Comparison of ENCODE assay signal across 8 cellular contexts in genomic region chr18:59140287-59140885, GRCh38. TPM values are rescaled to one million over a fixed set of nuclear protein-coding genes. Genes with fewer than 3 reads are reported as not detected.
DNase-seq lines count a peak whose midpoint lies in the region; ATAC-seq and TF ChIP-seq lines count a peak whose summit lies in the region.

No MANE protein-coding gene starts in this region.

- peaks cover 13% of the 10 kb centered on the region for H3K27me3 Mint-ChIP-seq in activated T-helper 1 cell treated with anti-CD3 and anti-CD28 coated beads, Interleukin-12 subunit alpha, Interleukin-12 subunit beta, Interleukin-2, Interleukin-4 antibody, amounts not matched to agents 30 ng/mL and 10 ng/mL and 1 ng/mL, durations not matched to agents 14 hours and 24 hours and 36 hours (ENCODE audit: insufficient read depth)

- H3K9me3 Mint-ChIP-seq in activated T-helper 1 cell treated with anti-CD3 and anti-CD28 coated beads, Interleukin-12 subunit alpha, Interleukin-12 subunit beta, Interleukin-2, Interleukin-4 antibody, amounts not matched to agents 30 ng/mL and 10 ng/mL and 1 ng/mL, durations not matched to agents 14 hours and 24 hours and 36 hours: no peaks in the 10 kb centered on the region

- ATAC-seq in omental fat pad (ENCODE audit: low FRiP score): peak; percentile 32

- peaks cover 3% of the 10 kb centered on the region for H3K36me3 Mint-ChIP-seq in activated T-helper 1 cell treated with anti-CD3 and anti-CD28 coated beads, Interleukin-12 subunit alpha, Interleukin-12 subunit beta, Interleukin-2, Interleukin-4 antibody, amounts not matched to agents 30 ng/mL and 10 ng/mL and 1 ng/mL, durations not matched to agents 14 hours and 24 hours and 36 hours (ENCODE audit: low read depth)

- DNase-seq in GM03348 (ENCODE audit: low spot score): peak; percentile 60
- peak; percentile 6 for DNase-seq in HuH-7.5 (ENCODE audit: low spot score)
- no peak for DNase-seq in activated T-helper 1 cell treated with anti-CD3 and anti-CD28 coated beads, Interleukin-12 subunit alpha, Interleukin-12 subunit beta, Interleukin-2, Interleukin-4 antibody, amounts not matched to agents 30 ng/mL and 10 ng/mL and 1 ng/mL, durations not matched to agents 14 hours and 24 hours and 36 hours (ENCODE audit: low spot score)
- peak in 31 of 42 donors; percentile 3 to 58 (median 28) for DNase-seq in head of caudate nucleus
- DNase-seq in omental fat pad (ENCODE audit: low spot score): no peak
- DNase-seq in SKM-1 (lab: John Stamatoyannopoulos, UW; ENCODE audit: unreplicated experiment): no peak
- DNase-seq in mesenteric fat pad (ENCODE audit: low spot score): no peak

- intact Hi-C loops in activated T-helper 1 cell treated with anti-CD3 and anti-CD28 coated beads, Interleukin-12 subunit alpha, Interleukin-12 subunit beta, Interleukin-2, Interleukin-4 antibody, amounts not matched to agents 30 ng/mL and 10 ng/mL and 1 ng/mL, durations not matched to agents 14 hours and 24 hours and 36 hours (cut with micrococcal nuclease): loop anchor here (1.0 to 10.0 kb wide), 7 partner anchors 9 to 1508 kb away; partner anchors contain the start of genes MALT1 and NEDD4L
- intact Hi-C loops in head of caudate nucleus (cut with DNase I): no loop called here

- H3K27ac Mint-ChIP-seq in activated T-helper 1 cell treated with anti-CD3 and anti-CD28 coated beads, Interleukin-12 subunit alpha, Interleukin-12 subunit beta, Interleukin-2, Interleukin-4 antibody, amounts not matched to agents 30 ng/mL and 10 ng/mL and 1 ng/mL, durations not matched to agents 14 hours and 24 hours and 36 hours: peak overlapping the region; percentile 98

- peak overlapping the region; percentile 78 for H3K27ac ChIP-seq in 22Rv1

- H3K4me3 Mint-ChIP-seq in activated T-helper 1 cell treated with anti-CD3 and anti-CD28 coated beads, Interleukin-12 subunit alpha, Interleukin-12 subunit beta, Interleukin-2, Interleukin-4 antibody, amounts not matched to agents 30 ng/mL and 10 ng/mL and 1 ng/mL, durations not matched to agents 14 hours and 24 hours and 36 hours: peak overlapping the region; percentile 94

- TF ChIP-seq CTCF in 22Rv1 (IDR thresholded peaks at IDR 0.05) (no peak), omental fat pad (IDR thresholded peaks at IDR 0.05) (no peak)

- H3K4me1 Mint-ChIP-seq in activated T-helper 1 cell treated with anti-CD3 and anti-CD28 coated beads, Interleukin-12 subunit alpha, Interleukin-12 subunit beta, Interleukin-2, Interleukin-4 antibody, amounts not matched to agents 30 ng/mL and 10 ng/mL and 1 ng/mL, durations not matched to agents 14 hours and 24 hours and 36 hours (ENCODE audit: low read depth): peaks cover 41% of the 10 kb centered on the region

RNA-seq across cellular contexts. Expression of gene SEC11C, which starts 0.7 kb away (rescaled TPM):
- 147 and 148 TPM in 2 replicates for total RNA-seq in activated T-helper 1 cell treated with anti-CD3 and anti-CD28 coated beads, Interleukin-12 subunit alpha, Interleukin-12 subunit beta, Interleukin-2, Interleukin-4 antibody, amounts not matched to agents 30 ng/mL and 10 ng/mL and 1 ng/mL, durations not matched to agents 14 hours and 24 hours and 36 hours
- total RNA-seq in omental fat pad: 10 to 100 TPM; 13.6 to 34.9 (median 20.5) TPM
- total RNA-seq in mesenteric fat pad: 22.7 TPM

Comparison
In these comparisons a context has a peak if more than half of its experiments do, and no peak if none do; other contexts are left out.
1. DNase-seq: peak in GM03348 (single experiment), HuH-7.5 (single experiment) and head of caudate nucleus (31 of 42); none in activated T-helper 1 cell treated with anti-CD3 and anti-CD28 coated beads, Interleukin-12 subunit alpha, Interleukin-12 subunit beta, Interleukin-2, Interleukin-4 antibody, amounts not matched to agents 30 ng/mL and 10 ng/mL and 1 ng/mL, durations not matched to agents 14 hours and 24 hours and 36 hours (single experiment), omental fat pad (single experiment), SKM-1 (single experiment) and mesenteric fat pad (single experiment).